Comparison of ENCODE assay signal across 11 cellular contexts in genomic region chr12:13024151-13024946, GRCh38. TPM values are rescaled to one million over a fixed set of nuclear protein-coding genes. Genes with fewer than 3 reads are reported as not detected.
DNase-seq lines count a peak whose midpoint lies in the region; ATAC-seq and FAIRE-seq lines count a peak whose summit lies in the region.
"Had no signal": no experiment of that assay in that cellular context is flagged by ENCODE, and none has a peak within 500 bp of the region (broad histone marks: within the 10 kb centered on the region; RNA-seq: fewer than 3 reads in every experiment).

No MANE protein-coding gene starts in this region.

- no peaks in the 10 kb centered on the region for H3K27me3 ChIP-seq in H7 (ENCODE audit: control insufficient read depth, insufficient read depth, low read length)
- H3K27me3 ChIP-seq: ovary, upper lobe of right lung had no signal

- FAIRE-seq in TTC549 (lab: Jason Lieb, UNC), result peak; percentile 58

- ATAC-seq in GM21526 (IDR thresholded peaks at IDR 0.05; ENCODE audit: low FRiP score, unreplicated experiment), result no peak
- ATAC-seq in stimulated activated naive CD8-positive, alpha-beta T cell treated with anti-CD3 and anti-CD28 coated beads, Interleukin-15, amount 100 ng/mL, for 72 hours, result no peak
- ATAC-seq: upper lobe of right lung had no signal

- H3K4me3 ChIP-seq in H7 (ENCODE audit: insufficient read depth, low read depth, low read length), result no peak overlapping the region
- H3K4me3 ChIP-seq: ovary, upper lobe of right lung had no signal

- no peak overlapping the region for H3K4me3 Mint-ChIP-seq in stimulated activated naive CD8-positive, alpha-beta T cell treated with anti-CD3 and anti-CD28 coated beads, Interleukin-15, amount 100 ng/mL, for 72 hours
- H3K4me3 Mint-ChIP-seq: T-helper 1 cell treated with Interleukin-12 subunit alpha and Interleukin-12 subunit beta and Interleukin-4 antibody, amounts not matched to agents 30 μg/mL and 1 μg/mL, for 36 hours had no signal

- H3K27me3 Mint-ChIP-seq in stimulated activated naive CD8-positive, alpha-beta T cell treated with anti-CD3 and anti-CD28 coated beads, Interleukin-15, amount 100 ng/mL, for 72 hours, result peaks cover 9% of the 10 kb centered on the region

- no peaks in the 10 kb centered on the region for H3K4me1 Mint-ChIP-seq in stimulated activated naive CD8-positive, alpha-beta T cell treated with anti-CD3 and anti-CD28 coated beads, Interleukin-15, amount 100 ng/mL, for 72 hours

- no peak overlapping the region for H3K27ac Mint-ChIP-seq in stimulated activated naive CD8-positive, alpha-beta T cell treated with anti-CD3 and anti-CD28 coated beads, Interleukin-15, amount 100 ng/mL, for 72 hours
- H3K27ac Mint-ChIP-seq: T-helper 1 cell treated with Interleukin-12 subunit alpha and Interleukin-12 subunit beta and Interleukin-4 antibody, amounts not matched to agents 30 μg/mL and 1 μg/mL, for 36 hours had no signal

- no peaks in the 10 kb centered on the region for H3K36me3 ChIP-seq in H7 (replicated peaks; ENCODE audit: control insufficient read depth, insufficient read depth, low read length)
- H3K36me3 ChIP-seq: ovary, upper lobe of right lung had no signal

- no peaks in the 10 kb centered on the region for H3K9me3 Mint-ChIP-seq in stimulated activated naive CD8-positive, alpha-beta T cell treated with anti-CD3 and anti-CD28 coated beads, Interleukin-15, amount 100 ng/mL, for 72 hours
- H3K9me3 Mint-ChIP-seq: T-helper 1 cell treated with Interleukin-12 subunit alpha and Interleukin-12 subunit beta and Interleukin-4 antibody, amounts not matched to agents 30 μg/mL and 1 μg/mL, for 36 hours had no signal

- in situ Hi-C loops in ACHN (cut with HindIII; ENCODE audit: low pct_ligation_motif_present, low pct_unique_long_range_greater_than_20kb, low sequenced_read_pairs), result loop anchor here (25.0 kb wide), 1 partner anchor 188 kb away; no protein-coding TSS in a partner anchor

- DNase-seq in ACHN, result peak; percentile 63
- DNase-seq in H7, result peak; percentile 43
- DNase-seq in iPS-NIHi11 (ENCODE audit: low spot score), result peak; percentile 46
- no peak for DNase-seq in activated CD4-positive, alpha-beta T cell treated with anti-CD3 and anti-CD28 coated beads, Interleukin-2, amount 50 U/mL, for 1 hour
- DNase-seq in A172 (ENCODE audit: low spot score), result no peak
- DNase-seq in stimulated activated naive CD8-positive, alpha-beta T cell treated with anti-CD3 and anti-CD28 coated beads, Interleukin-15, amount 100 ng/mL, for 72 hours, result no peak
- DNase-seq: upper lobe of right lung had no signal

RNA-seq across cellular contexts. Expression of gene FAM234B, which starts 19.8 kb away (rescaled TPM):
- 12.7 and 13.3 TPM in 2 replicates for total RNA-seq in H7 (2014; rRNA removed; shearing (Covaris generic))
- total RNA-seq in A172 (2014; rRNA removed; shearing (Covaris generic)), result 2.3 and 4.3 TPM in 2 replicates

RNA-seq across cellular contexts. Expression of gene HEBP1, which starts 24.3 kb away (rescaled TPM):
- 5.0 and 5.6 TPM in 2 replicates for total RNA-seq in H7 (2014; rRNA removed; shearing (Covaris generic))
- total RNA-seq in A172 (2014; rRNA removed; shearing (Covaris generic)), result 4.3 and 7.1 TPM in 2 replicates

Comparison
In these comparisons a context has a peak if more than half of its experiments do, and no peak if none do; other contexts are left out.
1. DNase-seq: peak in ACHN (single experiment), H7 (single experiment) and iPS-NIHi11 (single experiment); none in activated CD4-positive, alpha-beta T cell treated with anti-CD3 and anti-CD28 coated beads, Interleukin-2, amount 50 U/mL, for 1 hour (single experiment), A172 (single experiment) and stimulated activated naive CD8-positive, alpha-beta T cell treated with anti-CD3 and anti-CD28 coated beads, Interleukin-15, amount 100 ng/mL, for 72 hours (0 of 2).